In genomic region chr5:178461426-178461730, GRCh38 we compare ENCODE assay signal across 8 cellular contexts.
"Had no signal": no experiment of that assay in that cellular context is flagged by ENCODE, and none has a peak within 500 bp of the region (broad histone marks: within the 10 kb centered on the region; RNA-seq: fewer than 3 reads in every experiment).

No MANE protein-coding gene starts in this region.

- H3K4me3 ChIP-seq: colonic mucosa, esophagus squamous epithelium, spleen, stomach, thoracic aorta had no signal

- H3K27me3 ChIP-seq: colonic mucosa, esophagus squamous epithelium, spleen, stomach had no signal

- H3K27ac Mint-ChIP-seq: activated B cell treated with CpG ODN at 0.5 μM for 24 hours; activated naive CD8-positive, alpha-beta T cell had no signal

- H3K4me1 ChIP-seq: colonic mucosa had no signal

- H3K27me3 Mint-ChIP-seq: activated naive CD8-positive, alpha-beta T cell had no signal

- H3K36me3 ChIP-seq: colonic mucosa, esophagus squamous epithelium, spleen, stomach, thoracic aorta had no signal

- H3K9me3 ChIP-seq: colonic mucosa, esophagus squamous epithelium, spleen, stomach, thoracic aorta had no signal

- DNase-seq: amniotic stem cell, esophagus squamous epithelium had no signal

- H3K9me3 Mint-ChIP-seq: activated B cell treated with CpG ODN at 0.5 μM for 24 hours had no signal

- H3K27ac ChIP-seq: colonic mucosa, esophagus squamous epithelium, thoracic aorta had no signal

- H3K4me3 Mint-ChIP-seq: activated B cell treated with CpG ODN at 0.5 μM for 24 hours; activated naive CD8-positive, alpha-beta T cell had no signal

- H3K4me1 Mint-ChIP-seq: activated B cell treated with CpG ODN at 0.5 μM for 24 hours had no signal

- H3K36me3 Mint-ChIP-seq: activated naive CD8-positive, alpha-beta T cell had no signal
